33 cellular contexts compared by ENCODE assay signal in genomic region chr10:22990443-22990842, GRCh38.
"Had no signal": no experiment of that assay in that cellular context is flagged by ENCODE, and none has a peak within 500 bp of the region (broad histone marks: within the 10 kb centered on the region; RNA-seq: fewer than 3 reads in every experiment).

No MANE protein-coding gene starts in this region.

- H3K27ac ChIP-seq: adrenal gland, body of pancreas, brain microvascular endothelial cell, breast epithelium, VCaP had no signal

- ATAC-seq: activated CD8-positive, alpha-beta T cell treated with anti-CD3 and anti-CD28 coated beads for 36 hours; activated naive CD4-positive, alpha-beta T cell treated with anti-CD3 and anti-CD28 coated beads, Interleukin-2, amount 50 U/mL, for 72 hours; activated T-cell treated with anti-CD3 and anti-CD28 coated beads, Interleukin-2, amount 50 U/mL, for 4 hours; activated T-cell treated with anti-CD3 and anti-CD28 coated beads, Interleukin-2, amount 50 U/mL, for 72 hours; activated T-helper 17 cell treated with anti-CD3 and anti-CD28 coated beads, Interleukin-2, amount 50 U/mL, for 72 hours; body of pancreas had no signal

- H3K9me3 ChIP-seq: adrenal gland, body of pancreas, breast epithelium had no signal

- H3K4me1 ChIP-seq: breast epithelium had no signal

- H3K36me3 ChIP-seq: adrenal gland, brain microvascular endothelial cell, breast epithelium had no signal

- H3K27me3 ChIP-seq: adrenal gland, body of pancreas, breast epithelium had no signal

- FAIRE-seq: astrocyte, TTC549 had no signal

- H3K4me3 ChIP-seq: adrenal gland, body of pancreas, breast epithelium had no signal

- DNase-seq: activated B cell treated with CpG ODN at 0.5 μM for 24 hours; activated CD4-positive, alpha-beta memory T cell treated with anti-CD3 and anti-CD28 coated beads for 36 hours; activated CD4-positive, alpha-beta T cell treated with anti-CD3 and anti-CD28 coated beads for 4 hours; activated CD4-positive, alpha-beta T cell treated with anti-CD3 and anti-CD28 coated beads, Interleukin-2, amount 10 ng/mL, durations not matched to agents 24 days and 14 days; activated CD4-positive, alpha-beta T cell treated with anti-CD3 and anti-CD28 coated beads, Interleukin-2, amount 50 U/mL, for 1 hour; activated CD4-positive, alpha-beta T cell treated with anti-CD3 and anti-CD28 coated beads, Interleukin-2, amount 50 U/mL, for 4 hours; activated CD4-positive, CD25-positive, alpha-beta regulatory T cell treated with anti-CD3 and anti-CD28 coated beads, Interleukin-2, amount 50 U/mL, for 72 hours; activated CD8-positive, alpha-beta memory T cell treated with anti-CD3 and anti-CD28 coated beads, Interleukin-2, amount 50 U/mL, for 4 hours; activated CD8-positive, alpha-beta T cell treated with anti-CD3 and anti-CD28 coated beads for 36 hours; activated effector memory CD4-positive, alpha-beta T cell treated with anti-CD3 and anti-CD28 coated beads, Interleukin-2, amount 50 U/mL, for 16 hours; activated gamma-delta T cell treated with Interleukin-2 at 50 U/mL for 16 hours; activated naive CD4-positive, alpha-beta T cell; activated naive CD4-positive, alpha-beta T cell treated with anti-CD3 and anti-CD28 coated beads for 36 hours; activated naive CD4-positive, alpha-beta T cell treated with anti-CD3 and anti-CD28 coated beads, Interleukin-2, amount 50 U/mL, for 16 hours; activated naive CD8-positive, alpha-beta T cell treated with anti-CD3 and anti-CD28 coated beads for 36 hours; activated T-cell treated with anti-CD3 and anti-CD28 coated beads for 4 hours; activated T-cell treated with anti-CD3 and anti-CD28 coated beads, Interleukin-2, amount 50 U/mL, for 1 hour; activated T-cell treated with anti-CD3 and anti-CD28 coated beads, Interleukin-2, amount 50 U/mL, for 4 hours; activated T-cell treated with anti-CD3 and anti-CD28 coated beads, Interleukin-2, amount 50 U/mL, for 72 hours; adrenal gland; amniotic stem cell; aorta; body of pancreas; brain microvascular endothelial cell; cerebellar nuclear complex; T-helper 2 cell; T-helper 9 cell had no signal
